In genomic region chr9:93205045-93205768, GRCh38 we compare ENCODE assay signal across 10 cellular contexts. TPM values are rescaled to one million over a fixed set of nuclear protein-coding genes. Genes with fewer than 3 reads are reported as not detected.
A peak's percentile ranks its signal among the peaks of the same experiment; 100 is the strongest.
DNase-seq lines count a peak whose midpoint lies in the region; ATAC-seq and TF ChIP-seq lines count a peak whose summit lies in the region.
"Had no signal": no experiment of that assay in that cellular context is flagged by ENCODE, and none has a peak within 500 bp of the region (broad histone marks: within the 10 kb centered on the region; RNA-seq: fewer than 3 reads in every experiment).

No MANE protein-coding gene starts in this region.

- no peak overlapping the region for H3K4me3 Mint-ChIP-seq in chondrocyte (ENCODE audit: unreplicated experiment)

- H3K4me3 ChIP-seq in mucosa of descending colon (no peak overlapping the region), thoracic aorta (no peak overlapping the region)
- H3K4me3 ChIP-seq: vagina had no signal

- H3K36me3 Mint-ChIP-seq in chondrocyte (ENCODE audit: low read depth) = no peaks in the 10 kb centered on the region

- H3K9me3 ChIP-seq in mucosa of descending colon = no peaks in the 10 kb centered on the region
- no peaks in the 10 kb centered on the region for H3K9me3 ChIP-seq in thoracic aorta
- H3K9me3 ChIP-seq: vagina had no signal

- intact Hi-C loops in mucosa of descending colon (cut with DNase I, micrococcal nuclease) = no loop called here

- H3K36me3 ChIP-seq in mucosa of descending colon (ENCODE audit: low read depth) = no peaks in the 10 kb centered on the region
- H3K36me3 ChIP-seq in thoracic aorta = no peaks in the 10 kb centered on the region
- H3K36me3 ChIP-seq: vagina had no signal

- no peak overlapping the region for H3K27ac ChIP-seq in thoracic aorta
- H3K27ac ChIP-seq: epithelial cell of prostate had no signal

- H3K4me1 ChIP-seq in mucosa of descending colon (ENCODE audit: low read depth) (peaks cover 51% of the 10 kb centered on the region), thoracic aorta (ENCODE audit: control insufficient read depth in 1 of 2, low read depth in 2 of 2) (peaks cover 19 to 34% of the 10 kb centered on the region in 2 donors)

- H3K27me3 Mint-ChIP-seq in chondrocyte (ENCODE audit: low read depth) = peaks cover 4% of the 10 kb centered on the region

- DNase-seq in NCI-H2227 (lab: John Stamatoyannopoulos, UW; ENCODE audit: unreplicated experiment) = peak; percentile 59
- DNase-seq in NCI-H2227 treated with DMSO at 0.1 percent for 48 hours (lab: John Stamatoyannopoulos, UW) = no peak
- DNase-seq in chondrocyte (ENCODE audit: low spot score) = peak; percentile 92
- DNase-seq in mucosa of descending colon = peak in 2 of 3 donors; percentile 66 to 75
- DNase-seq in thoracic aorta (ENCODE audit: low spot score) = no peak
- DNase-seq in DMS53 treated with DMSO at 0.1 percent for 48 hours (lab: John Stamatoyannopoulos, UW; ENCODE audit: unreplicated experiment) = no peak
- no peak for DNase-seq in dermis blood vessel endothelial cell

- H3K27me3 ChIP-seq in thoracic aorta (replicated peaks; ENCODE audit: insufficient read depth) = no peaks in the 10 kb centered on the region
- H3K27me3 ChIP-seq: vagina had no signal

- H3K4me1 Mint-ChIP-seq in chondrocyte (ENCODE audit: low read depth) = peaks cover 59% of the 10 kb centered on the region

- TF ChIP-seq CTCF in chondrocyte (IDR thresholded peaks at IDR 0.05) (no peak), mucosa of descending colon (IDR thresholded peaks at IDR 0.05) (no peak), thoracic aorta (IDR thresholded peaks at IDR 0.05) (no peak)

- no peaks in the 10 kb centered on the region for H3K9me3 Mint-ChIP-seq in chondrocyte (ENCODE audit: low read depth)

- ATAC-seq in mucosa of descending colon (no peak), thoracic aorta (ENCODE audit: insufficient number of reproducible peaks, low FRiP score, low read depth) (peak; percentile 56), GM19467 (IDR thresholded peaks at IDR 0.05; ENCODE audit: unreplicated experiment) (no peak)

- H3K27ac Mint-ChIP-seq in chondrocyte (ENCODE audit: unreplicated experiment) = peak overlapping the region; percentile 49

RNA-seq across cellular contexts. Expression of gene WNK2, which starts 21.3 kb away (rescaled TPM):
- total RNA-seq in chondrocyte (0.44 to 3.3 TPM (median 2.3 TPM) in 3 replicates), mucosa of descending colon (100 to 1,000 TPM; 175 to 276 (median 201) TPM), thoracic aorta (1 to 10 TPM in 1 of 2 donors, under 1 TPM in 1; 0.95 to 4.7 TPM), dermis blood vessel endothelial cell (not detected in 2 replicates)

Comparison
In these comparisons a context has a peak if more than half of its experiments do, and no peak if none do; other contexts are left out.
1. DNase-seq: peak in NCI-H2227 (single experiment), chondrocyte (single experiment) and mucosa of descending colon (2 of 3); none in NCI-H2227 treated with DMSO at 0.1 percent for 48 hours (single experiment), thoracic aorta (single experiment), DMS53 treated with DMSO at 0.1 percent for 48 hours (single experiment) and dermis blood vessel endothelial cell (single experiment).
2. RNA of gene WNK2, which starts 21.3 kb away (total RNA-seq): 175 to 276 TPM in mucosa of descending colon; 0.95 to 4.7 TPM in thoracic aorta, 0.44 to 3.3 TPM in chondrocyte and not detected in dermis blood vessel endothelial cell; every median in the first group is over 10 times any median in the second.